8 cellular contexts compared by ENCODE assay signal in the genomic region with DNA sequence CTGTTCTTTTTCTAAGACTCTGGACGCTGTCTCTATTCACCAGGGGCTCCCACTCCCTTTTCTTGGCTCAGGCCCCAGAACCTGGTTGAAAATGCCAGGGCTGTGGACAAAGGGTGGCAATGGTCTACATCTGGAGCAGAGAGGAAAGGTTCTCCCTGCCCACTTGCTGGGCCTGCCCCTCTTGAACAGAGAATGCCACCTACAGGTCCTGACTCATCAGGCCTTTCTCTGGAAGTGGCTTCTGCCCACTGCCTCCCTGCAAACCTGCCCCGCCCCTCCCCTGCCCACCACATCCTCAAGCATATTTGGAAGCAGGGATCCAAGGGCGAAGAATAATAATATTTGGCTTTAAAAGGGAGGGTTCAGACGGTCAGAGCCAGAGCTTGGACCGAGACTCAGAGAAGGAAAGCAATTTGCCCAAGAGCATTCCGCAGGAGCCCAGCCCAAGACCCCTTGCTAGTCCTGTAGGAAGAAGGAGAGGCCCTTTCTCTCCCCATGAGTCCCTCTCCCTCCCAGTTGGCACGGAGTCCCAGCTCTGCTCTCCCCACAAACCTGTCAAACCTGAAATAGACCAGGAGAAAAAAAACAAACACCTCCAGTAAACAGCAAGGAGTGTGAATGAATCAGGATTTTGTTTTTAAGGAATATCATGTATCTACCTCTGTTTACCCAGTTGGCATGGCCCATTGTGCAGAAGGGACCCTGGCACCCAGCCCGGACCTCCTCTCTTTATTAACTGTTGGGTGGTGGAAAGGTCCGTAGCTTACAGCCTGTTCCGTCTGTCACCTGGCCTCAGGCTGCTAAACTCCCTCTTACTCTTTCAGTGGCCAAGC. TPM values are rescaled to one million over a fixed set of nuclear protein-coding genes. Genes with fewer than 3 reads are reported as not detected.
DNase-seq lines count a peak whose midpoint lies in the region; ATAC-seq and TF ChIP-seq lines count a peak whose summit lies in the region.

No MANE protein-coding gene starts in this region.

- H3K36me3 Mint-ChIP-seq in T-helper 2 cell treated with Interferon-gamma antibody and Interleukin-4, amounts not matched to agents 5 μg/mL and 100 μg/mL, for 36 hours (ENCODE audit: low read depth): no peaks in the 10 kb centered on the region

- no peak for ATAC-seq in GM21786 (IDR thresholded peaks at IDR 0.05; ENCODE audit: unreplicated experiment)

- H3K36me3 ChIP-seq in hepatocyte (replicated peaks; ENCODE audit: insufficient read depth, low read depth): no peaks in the 10 kb centered on the region
- no peaks in the 10 kb centered on the region for H3K36me3 ChIP-seq in tibial nerve

- H3K4me3 Mint-ChIP-seq in T-helper 2 cell treated with Interferon-gamma antibody and Interleukin-4, amounts not matched to agents 5 μg/mL and 100 μg/mL, for 36 hours: peak overlapping the region; percentile 12

- H3K4me2 ChIP-seq in hepatocyte: peak overlapping the region; percentile 54

- no peaks in the 10 kb centered on the region for H3K9me3 Mint-ChIP-seq in T-helper 2 cell treated with Interferon-gamma antibody and Interleukin-4, amounts not matched to agents 5 μg/mL and 100 μg/mL, for 36 hours

- H3K79me2 ChIP-seq in hepatocyte: peaks cover 2% of the 10 kb centered on the region

- H3K4me1 ChIP-seq in hepatocyte (ENCODE audit: insufficient read depth): peaks cover 56% of the 10 kb centered on the region
- H3K4me1 ChIP-seq in tibial nerve: peaks cover 3 to 81% (median 55%) of the 10 kb centered on the region in 4 donors

- no peaks in the 10 kb centered on the region for H3K27me3 Mint-ChIP-seq in T-helper 2 cell treated with Interferon-gamma antibody and Interleukin-4, amounts not matched to agents 5 μg/mL and 100 μg/mL, for 36 hours (ENCODE audit: low read depth)

- no peak for TF ChIP-seq POLR2A in tibial nerve (IDR thresholded peaks at IDR 0.05)

- DNase-seq in LHCN-M2 (ENCODE audit: low read depth) (peak; percentile 82), hepatocyte (ENCODE audit: low spot score) (peak; percentile 58), tibial nerve (ENCODE audit: low spot score in 2 of 2) (no peak), hippocampal formation (lab: John Stamatoyannopoulos, UW) (no peak), islet precursor cell (no peak)
- DNase-seq in T-helper 2 cell treated with Interferon-gamma antibody and Interleukin-4, amounts not matched to agents 5 μg/mL and 100 μg/mL, for 36 hours (ENCODE audit: low spot score): peak; percentile 52

- no peak for TF ChIP-seq CTCF in C4-2B (conservative IDR thresholded peaks at IDR 0.05)
- TF ChIP-seq CTCF in hepatocyte (IDR thresholded peaks at IDR 0.05; ENCODE audit: poor library complexity): no peak
- TF ChIP-seq CTCF in tibial nerve (IDR thresholded peaks at IDR 0.05): no peak

- peaks cover 43% of the 10 kb centered on the region for H3K4me1 Mint-ChIP-seq in T-helper 2 cell treated with Interferon-gamma antibody and Interleukin-4, amounts not matched to agents 5 μg/mL and 100 μg/mL, for 36 hours (ENCODE audit: low read depth)

- H4K20me1 ChIP-seq in hepatocyte (ENCODE audit: insufficient read depth, poor library complexity, severe bottlenecking): no peaks in the 10 kb centered on the region

- peak overlapping the region; percentile 26 for H3K27ac Mint-ChIP-seq in T-helper 2 cell treated with Interferon-gamma antibody and Interleukin-4, amounts not matched to agents 5 μg/mL and 100 μg/mL, for 36 hours

- H3K27me3 ChIP-seq in hepatocyte (no peaks in the 10 kb centered on the region), tibial nerve (no peaks in the 10 kb centered on the region)

- TF ChIP-seq EP300 in tibial nerve (IDR thresholded peaks at IDR 0.05): no peak

- H2AFZ ChIP-seq in hepatocyte: no peak overlapping the region

- WGBS in hepatocyte (ENCODE audit: low lambda C conversion rate, missing lambda C conversion rate): 61% methylated on average over 10 of the region's 10 CpGs
- 28 to 33% methylated on average over 10 of the region's 10 CpGs for WGBS in tibial nerve, 2 donors

- H3K9me3 ChIP-seq in hepatocyte (ENCODE audit: low read depth) (no peaks in the 10 kb centered on the region), tibial nerve (no peaks in the 10 kb centered on the region)

- H3K9me2 ChIP-seq in hepatocyte (replicated peaks; ENCODE audit: insufficient read depth): no peaks in the 10 kb centered on the region

- H3K27ac ChIP-seq in C4-2B (peak overlapping the region; percentile 91), hepatocyte (peak overlapping the region; percentile 74), tibial nerve (peak overlapping the region; percentile 74 to 99 (median 93))

- H3K4me3 ChIP-seq in hepatocyte: no peak overlapping the region
- H3K4me3 ChIP-seq in tibial nerve: no peak overlapping the region

RNA-seq across cellular contexts. Expression of a gene that starts 37.8 kb away (rescaled TPM):
- 40.4 and 98.0 TPM in 2 replicates for total RNA-seq in LHCN-M2 (2014; rRNA removed)
- 33.2 TPM for polyA plus RNA-seq in LHCN-M2 (2012)
- 10.7 and 27.6 TPM in 2 replicates for total RNA-seq in hepatocyte
- polyA plus RNA-seq in hepatocyte: 18.0 and 22.6 TPM in 2 replicates
- 100 to 1,000 TPM in 3 of 4 donors, 10 to 100 TPM in 1; 96.3 to 142 (median 105) TPM for total RNA-seq in tibial nerve

Comparison
In these comparisons a context has a peak if more than half of its experiments do, and no peak if none do; other contexts are left out.
1. DNase-seq: peak in LHCN-M2 (single experiment), T-helper 2 cell treated with Interferon-gamma antibody and Interleukin-4, amounts not matched to agents 5 μg/mL and 100 μg/mL, for 36 hours (single experiment) and hepatocyte (single experiment); none in tibial nerve (0 of 2), hippocampal formation (0 of 2) and islet precursor cell (single experiment).
2. Peak in every context shown above with its lines, with median percentiles within 50 percentile points of each other: H3K27ac ChIP-seq.